ENCODE assay signal across 1 cellular context in genomic region chr16:2447920-2448583, GRCh38.
TF ChIP-seq lines count a peak whose summit lies in the region.

No MANE protein-coding gene starts in this region.

TF ChIP-seq in K562, 482 proteins besides CTCF, POLR2A, EP300 and RAD21:
- no peak for TF ChIP-seq ZNF23 (CRISPR knock-in tag; IDR thresholded peaks at IDR 0.05)
- TF ChIP-seq NFE2 (IDR thresholded peaks at IDR 0.05; ENCODE audit: low read depth), result no peak
- peak; percentile 43 for TF ChIP-seq RBFOX2 (IDR thresholded peaks at IDR 0.05; ENCODE audit: low read depth, low read length)
- TF ChIP-seq SNRNP70 (optimal IDR thresholded peaks at IDR 0.05; ENCODE audit: low read depth, low read length), result no peak
- no peak for TF ChIP-seq MAX (CRISPR knock-in tag; IDR thresholded peaks at IDR 0.05)
- peak; percentile 50; the same call in 1 of the 2 replicates for TF ChIP-seq POLR2G (IDR thresholded peaks at IDR 0.05; ENCODE audit: low read depth, low read length)
- no peak for TF ChIP-seq NFRKB (IDR thresholded peaks at IDR 0.05; ENCODE audit: low read depth)
- TF ChIP-seq ZNF764 (CRISPR knock-in tag; IDR thresholded peaks at IDR 0.05; ENCODE audit: low read depth), result no peak
- no peak for TF ChIP-seq SMARCC2 (IDR thresholded peaks at IDR 0.05; ENCODE audit: low read depth)
- peak; percentile 69 for TF ChIP-seq NFIC (IDR thresholded peaks at IDR 0.05)
- TF ChIP-seq, protein P1, sequence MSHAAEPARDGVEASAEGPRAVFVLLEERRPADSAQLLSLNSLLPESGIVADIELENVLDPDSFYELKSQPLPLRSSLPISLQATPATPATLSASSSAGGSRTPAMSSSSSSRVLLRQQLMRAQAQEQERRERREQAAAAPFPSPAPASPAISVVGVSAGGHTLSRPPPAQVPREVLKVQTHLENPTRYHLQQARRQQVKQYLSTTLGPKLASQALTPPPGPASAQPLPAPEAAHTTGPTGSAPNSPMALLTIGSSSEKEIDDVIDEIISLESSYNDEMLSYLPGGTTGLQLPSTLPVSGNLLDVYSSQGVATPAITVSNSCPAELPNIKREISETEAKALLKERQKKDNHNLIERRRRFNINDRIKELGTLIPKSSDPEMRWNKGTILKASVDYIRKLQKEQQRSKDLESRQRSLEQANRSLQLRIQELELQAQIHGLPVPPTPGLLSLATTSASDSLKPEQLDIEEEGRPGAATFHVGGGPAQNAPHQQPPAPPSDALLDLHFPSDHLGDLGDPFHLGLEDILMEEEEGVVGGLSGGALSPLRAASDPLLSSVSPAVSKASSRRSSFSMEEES (CRISPR knock-in tag; IDR thresholded peaks at IDR 0.05), result peak; percentile 52
- TF ChIP-seq FOXK1 (CRISPR knock-in tag; IDR thresholded peaks at IDR 0.05; ENCODE audit: borderline replicate concordance), result no peak
- TF ChIP-seq, protein P2, sequence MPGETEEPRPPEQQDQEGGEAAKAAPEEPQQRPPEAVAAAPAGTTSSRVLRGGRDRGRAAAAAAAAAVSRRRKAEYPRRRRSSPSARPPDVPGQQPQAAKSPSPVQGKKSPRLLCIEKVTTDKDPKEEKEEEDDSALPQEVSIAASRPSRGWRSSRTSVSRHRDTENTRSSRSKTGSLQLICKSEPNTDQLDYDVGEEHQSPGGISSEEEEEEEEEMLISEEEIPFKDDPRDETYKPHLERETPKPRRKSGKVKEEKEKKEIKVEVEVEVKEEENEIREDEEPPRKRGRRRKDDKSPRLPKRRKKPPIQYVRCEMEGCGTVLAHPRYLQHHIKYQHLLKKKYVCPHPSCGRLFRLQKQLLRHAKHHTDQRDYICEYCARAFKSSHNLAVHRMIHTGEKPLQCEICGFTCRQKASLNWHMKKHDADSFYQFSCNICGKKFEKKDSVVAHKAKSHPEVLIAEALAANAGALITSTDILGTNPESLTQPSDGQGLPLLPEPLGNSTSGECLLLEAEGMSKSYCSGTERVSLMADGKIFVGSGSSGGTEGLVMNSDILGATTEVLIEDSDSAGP (CRISPR knock-in tag; IDR thresholded peaks at IDR 0.05), result no peak
- no peak for TF ChIP-seq REST (CRISPR knock-in tag; IDR thresholded peaks at IDR 0.05; ENCODE audit: low read depth)
- no peak for TF ChIP-seq ZNF444 (CRISPR knock-in tag; IDR thresholded peaks at IDR 0.05)
- no peak for TF ChIP-seq ERF (CRISPR knock-in tag; IDR thresholded peaks at IDR 0.05)
- peak; percentile 63; the same call in 1 of the 2 replicates for TF ChIP-seq RAD51 (IDR thresholded peaks at IDR 0.05; ENCODE audit: borderline replicate concordance, low read depth)
- TF ChIP-seq E2F5 (CRISPR knock-in tag; IDR thresholded peaks at IDR 0.05), result no peak
- no peak for TF ChIP-seq YBX1 (IDR thresholded peaks at IDR 0.05)
- TF ChIP-seq USF2 (CRISPR knock-in tag; IDR thresholded peaks at IDR 0.05), result 0 out of 2 replicates have a peak, but pooled peaks have one; percentile 18
- TF ChIP-seq, protein P3, sequence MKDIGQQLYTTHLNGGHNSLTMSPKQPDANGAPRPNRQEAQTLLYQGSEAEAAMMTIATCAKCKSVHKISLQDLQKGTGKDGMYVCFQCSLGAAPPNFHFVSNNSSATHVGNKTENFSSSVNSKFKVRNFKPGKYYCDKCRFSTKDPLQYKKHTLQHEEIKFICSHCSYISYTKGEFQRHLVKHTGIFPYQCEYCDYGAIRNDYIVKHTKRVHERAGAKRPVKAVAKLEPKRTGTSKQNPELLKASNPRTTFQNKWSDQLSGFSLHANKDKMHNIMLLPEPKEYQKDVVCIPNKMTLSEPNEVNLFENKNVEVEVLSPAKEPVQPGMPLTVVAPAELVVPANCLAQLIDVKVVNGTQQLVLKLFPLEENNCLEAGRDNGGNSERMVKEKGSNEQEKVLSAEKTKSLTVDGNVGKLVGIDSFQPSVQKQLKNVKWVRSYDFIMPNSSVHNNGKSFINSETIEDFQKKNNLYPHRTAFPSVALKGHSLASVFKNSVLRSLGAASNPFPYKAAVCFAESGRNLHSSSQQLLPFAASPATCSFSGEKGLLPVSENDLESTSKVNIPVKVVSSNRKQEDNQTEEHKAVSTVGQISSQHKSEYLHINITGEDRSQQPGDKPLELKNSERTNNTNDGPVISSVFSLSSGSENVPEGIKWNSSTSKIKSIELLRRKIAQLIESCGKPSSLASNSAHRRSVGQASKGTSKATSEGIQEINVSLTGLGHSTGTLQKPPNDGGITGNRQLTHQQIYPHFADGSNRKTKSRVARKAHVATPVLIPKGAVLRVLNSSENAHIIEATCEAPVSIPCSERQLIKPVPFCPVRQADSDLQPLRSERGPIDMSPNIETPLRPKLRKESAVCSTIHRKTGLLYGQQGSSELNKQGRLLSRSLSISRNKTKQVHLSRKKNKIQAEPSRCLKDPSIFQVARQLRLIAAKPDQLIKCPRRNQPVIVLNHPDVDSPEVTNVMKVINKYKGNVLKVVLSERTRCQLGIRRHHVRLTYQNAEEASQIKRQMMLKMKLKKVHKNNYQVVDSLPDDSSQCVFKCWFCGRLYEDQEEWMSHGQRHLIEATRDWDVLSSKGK (CRISPR knock-in tag; IDR thresholded peaks at IDR 0.05), result no peak
- TF ChIP-seq NR2C2 (CRISPR knock-in tag; IDR thresholded peaks at IDR 0.05), result no peak
- no peak for TF ChIP-seq NR2C2 (tag; IDR thresholded peaks at IDR 0.05)
- no peak for TF ChIP-seq HCFC1 (IDR thresholded peaks at IDR 0.05; ENCODE audit: low read depth, low read length)
- TF ChIP-seq NCOA1 (IDR thresholded peaks at IDR 0.05; ENCODE audit: low read depth), result no peak
- 0 out of 2 replicates have a peak, but pooled peaks have one; percentile 17 for TF ChIP-seq TOE1 (IDR thresholded peaks at IDR 0.05; ENCODE audit: borderline replicate concordance)
- no peak for TF ChIP-seq TOE1 (CRISPR knock-in tag; IDR thresholded peaks at IDR 0.05; ENCODE audit: borderline replicate concordance, low read depth)
- no peak for TF ChIP-seq CLOCK (CRISPR knock-in tag; IDR thresholded peaks at IDR 0.05; ENCODE audit: borderline replicate concordance)
- no peak for TF ChIP-seq FIP1L1 (IDR thresholded peaks at IDR 0.05; ENCODE audit: low read depth, low read length, poor library complexity, severe bottlenecking)
- no peak for TF ChIP-seq CBX1 (IDR thresholded peaks at IDR 0.05; ENCODE audit: low read depth)
- no peak for TF ChIP-seq ZNF398 (CRISPR knock-in tag; IDR thresholded peaks at IDR 0.05)
- no peak for TF ChIP-seq WHSC1 (IDR thresholded peaks at IDR 0.05; ENCODE audit: low read length)
- TF ChIP-seq USF1 (CRISPR knock-in tag; IDR thresholded peaks at IDR 0.05), result peak; percentile 47
- no peak for TF ChIP-seq ATF2 (CRISPR knock-in tag; IDR thresholded peaks at IDR 0.05)
- no peak for TF ChIP-seq NFXL1 (CRISPR knock-in tag; IDR thresholded peaks at IDR 0.05)
- TF ChIP-seq MTA3 (IDR thresholded peaks at IDR 0.05; ENCODE audit: borderline replicate concordance), result no peak
- no peak for TF ChIP-seq KDM5B (IDR thresholded peaks at IDR 0.05; ENCODE audit: insufficient replicate concordance, low read depth, low read length)
- TF ChIP-seq ELF4 (CRISPR knock-in tag; IDR thresholded peaks at IDR 0.05), result no peak
- TF ChIP-seq, protein P4, sequence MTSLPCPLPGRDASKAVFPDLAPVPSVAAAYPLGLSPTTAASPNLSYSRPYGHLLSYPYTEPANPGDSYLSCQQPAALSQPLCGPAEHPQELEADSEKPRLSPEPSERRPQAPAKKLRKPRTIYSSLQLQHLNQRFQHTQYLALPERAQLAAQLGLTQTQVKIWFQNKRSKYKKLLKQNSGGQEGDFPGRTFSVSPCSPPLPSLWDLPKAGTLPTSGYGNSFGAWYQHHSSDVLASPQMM (CRISPR knock-in tag; IDR thresholded peaks at IDR 0.05), result no peak
